ENCODE assay signal across 10 cellular contexts in the genomic region with DNA sequence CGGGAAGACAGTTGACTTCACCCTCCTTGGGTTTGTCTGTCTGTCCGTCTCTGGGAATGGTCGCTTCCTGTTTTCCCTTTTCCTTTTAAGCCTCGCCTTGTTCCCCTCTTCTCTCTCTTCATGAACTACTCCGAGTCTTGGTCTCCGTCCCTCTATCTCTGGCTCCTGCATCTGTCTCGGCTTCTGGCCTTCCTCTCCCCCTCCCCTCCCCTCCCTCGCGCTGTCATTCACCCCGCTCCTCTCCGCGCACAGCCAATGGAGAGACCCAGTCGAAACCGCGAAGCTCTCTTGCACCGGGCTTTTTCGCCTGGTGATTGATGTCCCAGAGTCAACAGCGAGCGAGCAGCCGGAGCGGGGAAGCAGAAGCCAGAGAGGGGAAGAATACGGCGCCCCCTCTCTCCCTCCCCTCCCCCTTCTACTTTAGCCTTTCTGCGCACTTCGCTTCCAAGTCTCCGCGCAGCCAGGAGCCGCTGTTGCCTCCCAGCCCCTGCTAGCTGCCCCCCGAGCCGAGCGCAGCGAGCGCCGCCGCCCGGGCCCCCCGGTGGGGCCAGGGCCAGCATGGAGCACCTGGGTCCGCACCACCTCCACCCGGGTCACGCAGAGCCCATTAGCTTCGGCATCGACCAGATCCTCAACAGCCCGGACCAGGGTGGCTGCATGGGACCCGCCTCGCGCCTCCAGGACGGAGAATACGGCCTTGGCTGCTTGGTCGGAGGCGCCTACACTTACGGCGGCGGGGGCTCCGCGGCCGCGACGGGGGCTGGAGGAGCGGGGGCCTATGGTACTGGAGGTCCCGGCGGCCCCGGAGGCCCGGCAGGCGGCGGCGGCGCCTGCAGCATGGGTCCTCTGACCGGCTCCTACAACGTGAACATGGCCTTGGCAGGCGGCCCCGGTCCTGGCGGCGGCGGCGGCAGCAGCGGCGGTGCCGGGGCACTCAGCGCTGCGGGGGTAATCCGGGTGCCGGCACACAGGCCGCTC. TPM values are rescaled to one million over a fixed set of nuclear protein-coding genes. Genes with fewer than 3 reads are reported as not detected.
DNase-seq lines count a peak whose midpoint lies in the region; ATAC-seq, FAIRE-seq and TF ChIP-seq lines count a peak whose summit lies in the region.
"Had no signal": no experiment of that assay in that cellular context is flagged by ENCODE, and none has a peak within 500 bp of the region (broad histone marks: within the 10 kb centered on the region; RNA-seq: fewer than 3 reads in every experiment).

A gene (plus strand): TSS at position 317 of the 978 bp plus-strand sequence. CDS start 242 bp downstream, at position 559.

- no peak for DNase-seq in CD4-positive, alpha-beta memory T cell
- DNase-seq in HuH-7.5 (ENCODE audit: low spot score) (peak; percentile 81), astrocyte (ENCODE audit: low read depth) (no peak), naive B cell (no peak), NCI-H1048 (lab: John Stamatoyannopoulos, UW) (no peak), MG63 (no peak), RPMI8226 (no peak), T-helper 2 cell (no peak)

- H4K20me1 ChIP-seq in astrocyte (ENCODE audit: insufficient read depth, low read length): peaks cover 18% of the 10 kb centered on the region

- peaks cover 30% of the 10 kb centered on the region for H3K4me1 ChIP-seq in CD4-positive, alpha-beta memory T cell (ENCODE audit: insufficient read depth, low read length)
- peaks cover 4% of the 10 kb centered on the region for H3K4me1 ChIP-seq in astrocyte (ENCODE audit: insufficient read depth, low read length)

- H2AFZ ChIP-seq in astrocyte (ENCODE audit: low read depth, low read length): no peak within 1 kb of the TSS

- peak within 1 kb of the TSS in 2 of 7 donors; percentile 24 to 35 for H3K27ac Mint-ChIP-seq in CD4-positive, alpha-beta memory T cell
- H3K27ac Mint-ChIP-seq in astrocyte (ENCODE audit: unreplicated experiment) (peak within 1 kb of the TSS; percentile 53), naive B cell (peak within 1 kb of the TSS in 1 of 6 donors; percentile 57)

- H3K27me3 ChIP-seq in CD4-positive, alpha-beta memory T cell (ENCODE audit: insufficient read depth, low read length): peaks cover 37% of the 10 kb centered on the region
- H3K27me3 ChIP-seq in astrocyte (ENCODE audit: insufficient read depth, low read length) (peaks cover 94% of the 10 kb centered on the region), MG63 (peaks cover 3% of the 10 kb centered on the region)

- H3K9ac ChIP-seq in astrocyte (ENCODE audit: low read length): no peak within 1 kb of the TSS

- intact Hi-C loops in CD4-positive, alpha-beta memory T cell (cut with micrococcal nuclease): no loop called here

- peaks cover 12 to 41% (median 28%) of the 10 kb centered on the region in 4 donors for H3K4me1 Mint-ChIP-seq in CD4-positive, alpha-beta memory T cell
- H3K4me1 Mint-ChIP-seq in astrocyte (ENCODE audit: low read depth, unreplicated experiment): peaks cover 3% of the 10 kb centered on the region
- H3K4me1 Mint-ChIP-seq in naive B cell: peaks cover 36 to 51% (median 44%) of the 10 kb centered on the region in 3 donors

- TF ChIP-seq CTCF in astrocyte (IDR thresholded peaks at IDR 0.05; ENCODE audit: insufficient read depth, low read depth, low read length): no peak

- POLR2A ChIA-PET in CD4-positive, alpha-beta memory T cell (lab: Charles Lee; ENCODE audit: partially characterized antibody): no interaction called here

- no peaks in the 10 kb centered on the region for H3K36me3 Mint-ChIP-seq in CD4-positive, alpha-beta memory T cell
- H3K36me3 Mint-ChIP-seq in astrocyte (ENCODE audit: low read depth, unreplicated experiment): peaks cover 5% of the 10 kb centered on the region
- H3K36me3 Mint-ChIP-seq in naive B cell: peaks cover 0 to 14% of the 10 kb centered on the region in 2 donors

- peaks cover 65 to 66% of the 10 kb centered on the region in 2 donors for H3K27me3 Mint-ChIP-seq in CD4-positive, alpha-beta memory T cell
- H3K27me3 Mint-ChIP-seq in astrocyte (ENCODE audit: low read depth, unreplicated experiment) (peaks cover 86% of the 10 kb centered on the region), naive B cell (peaks cover 82 to 88% (median 88%) of the 10 kb centered on the region in 3 donors)

- no peaks in the 10 kb centered on the region for H3K9me3 ChIP-seq in CD4-positive, alpha-beta memory T cell (ENCODE audit: control insufficient read depth in 1 of 2, low read length in 2 of 2)
- H3K9me3 ChIP-seq in astrocyte (ENCODE audit: insufficient read depth, low read depth, low read length) (no peaks in the 10 kb centered on the region), MG63 (no peaks in the 10 kb centered on the region)

- H3K4me3 ChIP-seq in CD4-positive, alpha-beta memory T cell (ENCODE audit: low read length in 2 of 2): no peak within 1 kb of the TSS
- H3K4me3 ChIP-seq in astrocyte (ENCODE audit: insufficient read depth, low read depth, low read length) (no peak within 1 kb of the TSS), MG63 (no peak within 1 kb of the TSS)
- H3K4me3 ChIP-seq: SK-N-MC had no signal

- ATAC-seq in naive B cell (ENCODE audit: low read depth in 2 of 2): peak; percentile 18 to 22

- H3K4me3 Mint-ChIP-seq in CD4-positive, alpha-beta memory T cell: peak within 1 kb of the TSS; percentile 59 to 83 (median 72)
- peak within 1 kb of the TSS; percentile 40 for H3K4me3 Mint-ChIP-seq in astrocyte (ENCODE audit: unreplicated experiment)
- H3K4me3 Mint-ChIP-seq in naive B cell: peak within 1 kb of the TSS; percentile 47 to 78 (median 70)

- no peak within 1 kb of the TSS for H3K27ac ChIP-seq in CD4-positive, alpha-beta memory T cell (ENCODE audit: low read depth, low read length)
- H3K27ac ChIP-seq in astrocyte (ENCODE audit: low read depth, low read length): no peak within 1 kb of the TSS
- H3K27ac ChIP-seq: SK-N-MC had no signal

- H3K36me3 ChIP-seq in CD4-positive, alpha-beta memory T cell (ENCODE audit: insufficient read depth, low read length): no peaks in the 10 kb centered on the region
- H3K36me3 ChIP-seq in astrocyte (ENCODE audit: insufficient read depth, low read length) (no peaks in the 10 kb centered on the region), MG63 (no peaks in the 10 kb centered on the region)

- FAIRE-seq in astrocyte (lab: Jason Lieb, UNC): no peak

- CTCF ChIA-PET in CD4-positive, alpha-beta memory T cell (lab: Charles Lee; ENCODE audit: partially characterized antibody): interaction anchor here (0.6 to 2.9 kb wide), 3 partner anchors 11 to 90 kb away, joined by 3 to 11 read pairs (median 3); no protein-coding TSS in a partner anchor

- H3K9me3 Mint-ChIP-seq in CD4-positive, alpha-beta memory T cell: no peaks in the 10 kb centered on the region
- H3K9me3 Mint-ChIP-seq in astrocyte (ENCODE audit: unreplicated experiment): peaks cover 10% of the 10 kb centered on the region
- peaks cover 0 to 4% (median 0%) of the 10 kb centered on the region in 7 donors for H3K9me3 Mint-ChIP-seq in naive B cell

- no peaks in the 10 kb centered on the region for H3K79me2 ChIP-seq in astrocyte (ENCODE audit: insufficient read depth, low read length)

- H3K4me2 ChIP-seq in astrocyte (ENCODE audit: low read length): no peak within 1 kb of the TSS

RNA-seq across cellular contexts. Expression of the gene that starts here (rescaled TPM):
- not detected for total RNA-seq in CD4-positive, alpha-beta memory T cell
- polyA plus RNA-seq in CD4-positive, alpha-beta memory T cell: not detected
- not detected in 2 replicates for total RNA-seq in astrocyte
- not detected for polyA plus RNA-seq in naive B cell (ENCODE audit: low read depth in 6 of 6)
- not detected in 2 replicates for total RNA-seq in MG63 (2014; rRNA removed; shearing (Covaris generic); ENCODE audit: low replicate concordance)
- polyA plus RNA-seq: esophagus had no signal

Comparison
In these comparisons a context has a peak if more than half of its experiments do, and no peak if none do; other contexts are left out.
1. Peak in ATAC-seq in naive B cell; RNA of the gene not detected or under 1 TPM.